In the genomic region with DNA sequence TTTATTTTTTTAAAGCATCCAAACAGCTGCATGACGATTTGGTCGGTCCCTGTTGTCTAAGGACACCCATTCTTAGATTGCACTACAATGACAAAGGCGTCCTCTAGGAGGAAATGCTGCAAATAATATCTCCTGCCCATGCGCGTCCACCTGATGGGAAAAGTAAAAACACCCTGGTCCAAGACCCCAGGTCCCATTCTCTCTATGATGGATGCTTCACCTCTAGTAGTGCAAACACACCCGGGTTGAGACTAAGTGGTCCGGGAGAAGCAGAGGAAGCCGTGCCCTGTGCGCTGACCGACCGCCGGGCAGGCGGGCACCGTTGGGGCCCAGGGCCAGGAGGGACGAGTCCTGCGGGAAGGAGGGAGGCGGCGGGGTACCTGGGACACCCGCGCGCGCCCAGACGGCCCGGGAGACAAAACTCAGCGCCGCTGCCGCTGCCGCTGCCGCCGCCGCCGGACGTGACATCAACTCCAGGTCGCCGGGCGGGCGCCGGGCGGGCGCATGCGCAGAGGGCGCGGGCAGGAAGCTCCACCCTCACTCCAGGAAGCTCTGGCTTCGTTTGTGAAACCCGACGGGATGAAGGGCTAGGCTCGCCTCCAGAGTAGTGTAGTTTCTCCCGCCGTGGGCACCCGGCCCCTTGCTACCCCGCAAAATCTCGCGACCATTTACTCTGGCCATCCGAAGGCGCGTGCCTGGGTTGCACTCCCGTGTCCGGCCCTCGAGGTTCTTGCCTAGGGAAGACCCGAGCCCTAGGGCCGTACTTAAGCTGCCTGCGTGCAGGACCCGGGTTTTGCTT, we compare ENCODE assay signal across 8 cellular contexts. TPM values are rescaled to one million over a fixed set of nuclear protein-coding genes. Genes with fewer than 3 reads are reported as not detected.
DNase-seq lines count a peak whose midpoint lies in the region; ATAC-seq, FAIRE-seq and TF ChIP-seq lines count a peak whose summit lies in the region.

TSS of gene TBC1D7 (minus strand) at position 462 of the 799 bp plus-strand sequence. CDS start 1,639 bp downstream, outside the sequence.

- H3K36me3 ChIP-seq in Loucy (ENCODE audit: insufficient read depth, low read length) (no peaks in the 10 kb centered on the region; the same call in 1 of the 2 replicates), RWPE2 (ENCODE audit: low read depth) (peaks cover 31% of the 10 kb centered on the region)

- TF ChIP-seq CTCF in Loucy (conservative IDR thresholded peaks at IDR 0.05; ENCODE audit: low read length) (no peak), RWPE2 (IDR thresholded peaks at IDR 0.05; ENCODE audit: poor library complexity, severe bottlenecking) (peak; percentile 28), fibroblast of the aortic adventitia (IDR thresholded peaks at IDR 0.05; ENCODE audit: insufficient read depth, low read length) (peak; percentile 24), nephron progenitor cell (IDR thresholded peaks at IDR 0.05) (no peak)

- H3K4me1 ChIP-seq in Loucy (ENCODE audit: insufficient read depth, low read length, poor library complexity, severe bottlenecking) = peaks cover 29% of the 10 kb centered on the region
- peaks cover 10% of the 10 kb centered on the region for H3K4me1 ChIP-seq in RWPE2 (ENCODE audit: insufficient read depth, poor library complexity, severe bottlenecking)

- peaks cover 47% of the 10 kb centered on the region for H3K4me1 Mint-ChIP-seq in nephron progenitor cell
- H3K4me1 Mint-ChIP-seq in stimulated activated naive CD8-positive, alpha-beta T cell treated with anti-CD3 and anti-CD28 coated beads, Interleukin-15, amount 100 ng/mL, for 72 hours = peaks cover 23% of the 10 kb centered on the region

- FAIRE-seq in H54 (lab: Jason Lieb, UNC) = no peak

- H2AFZ ChIP-seq in Loucy (ENCODE audit: low read length) = peak within 1 kb of the TSS; percentile 83

- DNase-seq in ELR (ENCODE audit: low read depth) = peak; percentile 92
- peak; percentile 92 for DNase-seq in H54 (ENCODE audit: insufficient read length, low spot score)
- peak; percentile 85 for DNase-seq in RWPE2 (ENCODE audit: low spot score)
- DNase-seq in activated effector memory CD4-positive, alpha-beta T cell treated with Interleukin-2 at 50 U/mL for 16 hours = peak; percentile 91
- peak; percentile 90 for DNase-seq in fibroblast of the aortic adventitia (ENCODE audit: low read depth)
- peak; percentile 96 for DNase-seq in nephron progenitor cell
- peak; percentile 93 to 94 for DNase-seq in stimulated activated naive CD8-positive, alpha-beta T cell treated with anti-CD3 and anti-CD28 coated beads, Interleukin-15, amount 100 ng/mL, for 72 hours

- ATAC-seq in RWPE2 (ENCODE audit: low read depth) = peak; percentile 85
- ATAC-seq in stimulated activated naive CD8-positive, alpha-beta T cell treated with anti-CD3 and anti-CD28 coated beads, Interleukin-15, amount 100 ng/mL, for 72 hours = peak; percentile 92

- H3K27ac ChIP-seq in RWPE2 (ENCODE audit: poor library complexity, severe bottlenecking) = peak within 1 kb of the TSS; percentile 70

- no peaks in the 10 kb centered on the region for H4K20me1 ChIP-seq in Loucy (ENCODE audit: insufficient read depth, low read length, poor library complexity, severe bottlenecking)

- peak within 1 kb of the TSS; percentile 95 for H3K27ac Mint-ChIP-seq in nephron progenitor cell
- H3K27ac Mint-ChIP-seq in stimulated activated naive CD8-positive, alpha-beta T cell treated with anti-CD3 and anti-CD28 coated beads, Interleukin-15, amount 100 ng/mL, for 72 hours = peak within 1 kb of the TSS; percentile 97 to 98

- H3K9me2 ChIP-seq in Loucy (replicated peaks; ENCODE audit: low read depth, low read length) = no peaks in the 10 kb centered on the region

- H3K36me3 Mint-ChIP-seq in nephron progenitor cell (ENCODE audit: low read depth) = peaks cover 28% of the 10 kb centered on the region

- H3K27me3 Mint-ChIP-seq in nephron progenitor cell (ENCODE audit: low read depth, poor library complexity) = peaks cover 8% of the 10 kb centered on the region
- H3K27me3 Mint-ChIP-seq in stimulated activated naive CD8-positive, alpha-beta T cell treated with anti-CD3 and anti-CD28 coated beads, Interleukin-15, amount 100 ng/mL, for 72 hours = no peaks in the 10 kb centered on the region

- H3K9me3 Mint-ChIP-seq in nephron progenitor cell = no peaks in the 10 kb centered on the region
- no peaks in the 10 kb centered on the region for H3K9me3 Mint-ChIP-seq in stimulated activated naive CD8-positive, alpha-beta T cell treated with anti-CD3 and anti-CD28 coated beads, Interleukin-15, amount 100 ng/mL, for 72 hours

- H3K4me2 ChIP-seq in Loucy (ENCODE audit: low read depth, low read length, poor library complexity, severe bottlenecking) = peak within 1 kb of the TSS; percentile 93

- H3K27me3 ChIP-seq in Loucy (ENCODE audit: insufficient read depth, low read length, poor library complexity, severe bottlenecking) (no peaks in the 10 kb centered on the region), RWPE2 (ENCODE audit: insufficient read depth, poor library complexity, severe bottlenecking) (no peaks in the 10 kb centered on the region)

- TF ChIP-seq POLR2A in H54 (IDR thresholded peaks at IDR 0.05; ENCODE audit: low read depth, low read length) = peak; percentile 78

- peak within 1 kb of the TSS; percentile 94 for H3K4me3 ChIP-seq in Loucy (ENCODE audit: low read length, poor library complexity, severe bottlenecking)
- peak within 1 kb of the TSS; percentile 60 for H3K4me3 ChIP-seq in RWPE2 (ENCODE audit: severe bottlenecking)
- H3K4me3 ChIP-seq in fibroblast of the aortic adventitia (ENCODE audit: low read depth, low read length) = peak within 1 kb of the TSS; percentile 93

- H3K9me3 ChIP-seq in Loucy (ENCODE audit: insufficient read depth, low read depth, low read length) (no peaks in the 10 kb centered on the region), RWPE2 (ENCODE audit: severe bottlenecking) (no peaks in the 10 kb centered on the region)

- H3F3A ChIP-seq in Loucy (ENCODE audit: low read depth) = peaks cover 2% of the 10 kb centered on the region; the same call in 1 of the 2 replicates

- peaks cover 24% of the 10 kb centered on the region for H3K79me2 ChIP-seq in Loucy (ENCODE audit: insufficient read depth, low read length)

- H3K4me3 Mint-ChIP-seq in nephron progenitor cell = peak within 1 kb of the TSS; percentile 95
- peak within 1 kb of the TSS; percentile 93 to 94 for H3K4me3 Mint-ChIP-seq in stimulated activated naive CD8-positive, alpha-beta T cell treated with anti-CD3 and anti-CD28 coated beads, Interleukin-15, amount 100 ng/mL, for 72 hours

- peak within 1 kb of the TSS; percentile 92 for H3K9ac ChIP-seq in Loucy (ENCODE audit: low read depth, low read length, poor library complexity, severe bottlenecking)

RNA-seq across cellular contexts. Expression of gene TBC1D7, which starts in this region (rescaled TPM):
- total RNA-seq in fibroblast of the aortic adventitia (ENCODE audit: low replicate concordance) = 15.8 and 44.2 TPM in 2 replicates

Comparison
In these comparisons a context has a peak if more than half of its experiments do, and no peak if none do; other contexts are left out.
1. Peak in every context shown above with its lines: DNase-seq, ATAC-seq, H3K4me3 ChIP-seq and H3K27ac ChIP-seq.
2. CTCF ChIP-seq: peak in RWPE2 (single experiment) and fibroblast of the aortic adventitia (single experiment); none in Loucy (single experiment) and nephron progenitor cell (single experiment).